ENCODE assay signal across 18 cellular contexts in genomic region chr3:190132376-190132775, GRCh38. TPM values are rescaled to one million over a fixed set of nuclear protein-coding genes. Genes with fewer than 3 reads are reported as not detected.
DNase-seq lines count a peak whose midpoint lies in the region; ATAC-seq and TF ChIP-seq lines count a peak whose summit lies in the region.
"Had no signal": no experiment of that assay in that cellular context is flagged by ENCODE, and none has a peak within 500 bp of the region (broad histone marks: within the 10 kb centered on the region; RNA-seq: fewer than 3 reads in every experiment).

No MANE protein-coding gene starts in this region.

- no peaks in the 10 kb centered on the region for H3K9me3 ChIP-seq in HCT116 (ENCODE audit: control insufficient read depth in 1 of 2, insufficient read depth in 1 of 2, low read depth in 1 of 2, low read length in 2 of 2)
- H3K9me3 ChIP-seq in CD8-positive, alpha-beta memory T cell (ENCODE audit: low read length), result no peaks in the 10 kb centered on the region
- H3K9me3 ChIP-seq: A549, BLaER1 had no signal

- TF ChIP-seq CTCF in HCT116 (IDR thresholded peaks at IDR 0.05 in 2 of 3, conservative IDR thresholded peaks at IDR 0.05 in 1 of 3; ENCODE audit: borderline replicate concordance in 1 of 3, insufficient read depth in 1 of 3, low read depth in 2 of 3, low read length in 2 of 3), result no peak
- TF ChIP-seq CTCF in nephron progenitor cell (IDR thresholded peaks at IDR 0.05), result no peak

- no peak for TF ChIP-seq RAD21 in HCT116 (IDR thresholded peaks at IDR 0.05; ENCODE audit: low read depth)

- POLR2A ChIA-PET in HCT116 (lab: Charles Lee), result no interaction called here
- POLR2A ChIA-PET in naive thymus-derived CD8-positive, alpha-beta T cell (lab: Charles Lee), result no interaction called here
- POLR2A ChIA-PET in CD8-positive, alpha-beta memory T cell (lab: Charles Lee), result no interaction called here

- peaks cover 13% of the 10 kb centered on the region for H3K9me3 Mint-ChIP-seq in nephron progenitor cell
- H3K9me3 Mint-ChIP-seq in naive thymus-derived CD8-positive, alpha-beta T cell, result peaks cover 0 to 4% (median 0%) of the 10 kb centered on the region in 9 donors
- H3K9me3 Mint-ChIP-seq in CD8-positive, alpha-beta memory T cell, result peaks cover 0 to 5% (median 0%) of the 10 kb centered on the region in 5 donors
- H3K9me3 Mint-ChIP-seq: HFFc6 had no signal

- H3K4me1 Mint-ChIP-seq in nephron progenitor cell, result peaks cover 46% of the 10 kb centered on the region
- H3K4me1 Mint-ChIP-seq in naive thymus-derived CD8-positive, alpha-beta T cell, result no peaks in the 10 kb centered on the region
- no peaks in the 10 kb centered on the region for H3K4me1 Mint-ChIP-seq in CD8-positive, alpha-beta memory T cell

- ATAC-seq in HCT116 (no peak), HG03280 (IDR thresholded peaks at IDR 0.05; ENCODE audit: unreplicated experiment) (no peak)
- no peak for ATAC-seq in naive thymus-derived CD8-positive, alpha-beta T cell
- ATAC-seq: A549 had no signal

- intact Hi-C loops in HCT116 (cut with micrococcal nuclease), result no loop called here

- peak overlapping the region; percentile 27 for H2AFZ ChIP-seq in HCT116 (ENCODE audit: low read depth, low read length, poor library complexity, severe bottlenecking)

- H3K36me3 Mint-ChIP-seq in nephron progenitor cell (ENCODE audit: low read depth), result peaks cover 26% of the 10 kb centered on the region
- no peaks in the 10 kb centered on the region for H3K36me3 Mint-ChIP-seq in naive thymus-derived CD8-positive, alpha-beta T cell
- no peaks in the 10 kb centered on the region for H3K36me3 Mint-ChIP-seq in CD8-positive, alpha-beta memory T cell
- H3K36me3 Mint-ChIP-seq: CD4-positive, alpha-beta memory T cell had no signal

- no peak overlapping the region for H3K9ac ChIP-seq in HCT116 (ENCODE audit: low read length)
- H3K9ac ChIP-seq: BLaER1, KMS-11 had no signal

- RAD21 ChIA-PET in HCT116 (lab: Charles Lee; ENCODE audit: low non-redundant PET in 1 of 2, low total read pairs in 2 of 2, uncharacterized antibody in 2 of 2, unreplicated experiment in 2 of 2), result no interaction called here

- peaks cover 2% of the 10 kb centered on the region for H3K27me3 Mint-ChIP-seq in nephron progenitor cell (ENCODE audit: low read depth, poor library complexity)
- H3K27me3 Mint-ChIP-seq in naive thymus-derived CD8-positive, alpha-beta T cell, result peaks cover 19 to 69% (median 29%) of the 10 kb centered on the region in 5 donors
- H3K27me3 Mint-ChIP-seq in CD8-positive, alpha-beta memory T cell, result peaks cover 16 to 41% of the 10 kb centered on the region in 2 donors

- CTCF ChIA-PET in HCT116 (lab: Charles Lee), result no interaction called here
- CTCF ChIA-PET in CD8-positive, alpha-beta memory T cell (lab: Charles Lee), result no interaction called here

- no peaks in the 10 kb centered on the region for H3K27me3 ChIP-seq in HCT116 (ENCODE audit: insufficient read depth, low read length)
- H3K27me3 ChIP-seq in CD8-positive, alpha-beta memory T cell (ENCODE audit: insufficient read depth, low read length, poor library complexity, severe bottlenecking), result peaks cover 4% of the 10 kb centered on the region
- H3K27me3 ChIP-seq: BLaER1 had no signal

- no peak overlapping the region for H3K4me3 ChIP-seq in HCT116 (replicated peaks in 1 of 2; ENCODE audit: low read depth in 1 of 2, low read length in 2 of 2)
- H3K4me3 ChIP-seq in CD8-positive, alpha-beta memory T cell (ENCODE audit: low read length), result no peak overlapping the region
- H3K4me3 ChIP-seq: A549, BLaER1, PC-9 had no signal

- H3K79me2 ChIP-seq in HCT116 (ENCODE audit: insufficient read depth, low read length), result no peaks in the 10 kb centered on the region

- no TSS peak for BruUV-seq in HCT116 (replicated peaks; lab: Mats Ljungman, UMichigan)

- no peak overlapping the region for H3K4me2 ChIP-seq in HCT116 (ENCODE audit: low read length)
- H3K4me2 ChIP-seq: A549, BLaER1, KMS-11, PC-9 had no signal

- no peaks in the 10 kb centered on the region for H4K20me1 ChIP-seq in HCT116 (ENCODE audit: insufficient read depth)
- H4K20me1 ChIP-seq: BLaER1 had no signal

- no peak for TF ChIP-seq POLR2A in HCT116 (IDR thresholded peaks at IDR 0.05; ENCODE audit: borderline replicate concordance, extremely low read depth, insufficient read depth, insufficient read length)

- DNase-seq in GM03348 (ENCODE audit: low spot score) (peak; percentile 22), HCT116 (ENCODE audit: low read depth, low spot score) (no peak), fibroblast of gingiva (ENCODE audit: low read depth) (peak; percentile 32), nephron progenitor cell (no peak)
- DNase-seq in naive thymus-derived CD8-positive, alpha-beta T cell, result no peak
- no peak for DNase-seq in CD8-positive, alpha-beta memory T cell
- DNase-seq: Calu3; CD4-positive, alpha-beta memory T cell; HFFc6; NCI-H1417 treated with DMSO at 0.1 percent for 48 hours; NCI-H187 treated with DMSO at 0.1 percent for 48 hours; NCI-H526; PC-9 had no signal

- H3K4me1 ChIP-seq in HCT116 (ENCODE audit: control insufficient read depth in 1 of 2, insufficient read depth in 2 of 2, low read length in 2 of 2), result peaks cover 2 to 5% of the 10 kb centered on the region in 2 experiments; a peak in 2 of 4 replicates
- H3K4me1 ChIP-seq in CD8-positive, alpha-beta memory T cell (ENCODE audit: insufficient read depth, low read length), result no peaks in the 10 kb centered on the region

- H3K27ac ChIP-seq in HCT116 (ENCODE audit: low read depth, low read length), result no peak overlapping the region
- H3K27ac ChIP-seq in CD8-positive, alpha-beta memory T cell (ENCODE audit: low read depth, low read length), result no peak overlapping the region
- H3K27ac ChIP-seq: A549, BLaER1, KMS-11, PC-9, RWPE1 had no signal

- peak overlapping the region; percentile 51 for H3K27ac Mint-ChIP-seq in nephron progenitor cell
- no peak overlapping the region for H3K27ac Mint-ChIP-seq in naive thymus-derived CD8-positive, alpha-beta T cell
- H3K27ac Mint-ChIP-seq in CD8-positive, alpha-beta memory T cell, result no peak overlapping the region
- H3K27ac Mint-ChIP-seq: CD4-positive, alpha-beta memory T cell; HFFc6 had no signal

- no peak overlapping the region for H3K4me3 Mint-ChIP-seq in nephron progenitor cell
- no peak overlapping the region for H3K4me3 Mint-ChIP-seq in naive thymus-derived CD8-positive, alpha-beta T cell
- no peak overlapping the region for H3K4me3 Mint-ChIP-seq in CD8-positive, alpha-beta memory T cell
- H3K4me3 Mint-ChIP-seq: CD4-positive, alpha-beta memory T cell; HFFc6 had no signal

- H3K9me2 ChIP-seq in HCT116 (ENCODE audit: insufficient read depth), result no peaks in the 10 kb centered on the region; the same call in 1 of the 2 replicates

- no peaks in the 10 kb centered on the region for H3K36me3 ChIP-seq in HCT116 (ENCODE audit: control insufficient read depth in 1 of 2, insufficient read depth in 2 of 2, low read length in 2 of 2)
- no peaks in the 10 kb centered on the region for H3K36me3 ChIP-seq in CD8-positive, alpha-beta memory T cell (ENCODE audit: insufficient read depth, low read length)
- H3K36me3 ChIP-seq: BLaER1 had no signal

TF ChIP-seq in HCT116, 20 proteins besides CTCF, POLR2A, EP300 and RAD21 (continues in another document):
- no peak for TF ChIP-seq POLR2AphosphoS5 (IDR thresholded peaks at IDR 0.05; ENCODE audit: low read depth, low read length)
- no peak for TF ChIP-seq JUND (IDR thresholded peaks at IDR 0.05)
- TF ChIP-seq, protein P1, sequence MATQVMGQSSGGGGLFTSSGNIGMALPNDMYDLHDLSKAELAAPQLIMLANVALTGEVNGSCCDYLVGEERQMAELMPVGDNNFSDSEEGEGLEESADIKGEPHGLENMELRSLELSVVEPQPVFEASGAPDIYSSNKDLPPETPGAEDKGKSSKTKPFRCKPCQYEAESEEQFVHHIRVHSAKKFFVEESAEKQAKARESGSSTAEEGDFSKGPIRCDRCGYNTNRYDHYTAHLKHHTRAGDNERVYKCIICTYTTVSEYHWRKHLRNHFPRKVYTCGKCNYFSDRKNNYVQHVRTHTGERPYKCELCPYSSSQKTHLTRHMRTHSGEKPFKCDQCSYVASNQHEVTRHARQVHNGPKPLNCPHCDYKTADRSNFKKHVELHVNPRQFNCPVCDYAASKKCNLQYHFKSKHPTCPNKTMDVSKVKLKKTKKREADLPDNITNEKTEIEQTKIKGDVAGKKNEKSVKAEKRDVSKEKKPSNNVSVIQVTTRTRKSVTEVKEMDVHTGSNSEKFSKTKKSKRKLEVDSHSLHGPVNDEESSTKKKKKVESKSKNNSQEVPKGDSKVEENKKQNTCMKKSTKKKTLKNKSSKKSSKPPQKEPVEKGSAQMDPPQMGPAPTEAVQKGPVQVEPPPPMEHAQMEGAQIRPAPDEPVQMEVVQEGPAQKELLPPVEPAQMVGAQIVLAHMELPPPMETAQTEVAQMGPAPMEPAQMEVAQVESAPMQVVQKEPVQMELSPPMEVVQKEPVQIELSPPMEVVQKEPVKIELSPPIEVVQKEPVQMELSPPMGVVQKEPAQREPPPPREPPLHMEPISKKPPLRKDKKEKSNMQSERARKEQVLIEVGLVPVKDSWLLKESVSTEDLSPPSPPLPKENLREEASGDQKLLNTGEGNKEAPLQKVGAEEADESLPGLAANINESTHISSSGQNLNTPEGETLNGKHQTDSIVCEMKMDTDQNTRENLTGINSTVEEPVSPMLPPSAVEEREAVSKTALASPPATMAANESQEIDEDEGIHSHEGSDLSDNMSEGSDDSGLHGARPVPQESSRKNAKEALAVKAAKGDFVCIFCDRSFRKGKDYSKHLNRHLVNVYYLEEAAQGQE (IDR thresholded peaks at IDR 0.05; ENCODE audit: low read depth), result no peak
- TF ChIP-seq SRF (IDR thresholded peaks at IDR 0.05; ENCODE audit: low read depth), result no peak
- no peak for TF ChIP-seq ATF3 (IDR thresholded peaks at IDR 0.05)
- no peak for TF ChIP-seq CEBPB (IDR thresholded peaks at IDR 0.05; ENCODE audit: low read depth)
- no peak for TF ChIP-seq CBX3 (IDR thresholded peaks at IDR 0.05; ENCODE audit: low read depth)
- TF ChIP-seq EZH2phosphoT487 (IDR thresholded peaks at IDR 0.05; ENCODE audit: borderline replicate concordance), result no peak
- no peak for TF ChIP-seq ELF1 (IDR thresholded peaks at IDR 0.05; ENCODE audit: borderline replicate concordance, low read depth)
- no peak for TF ChIP-seq SP1 (IDR thresholded peaks at IDR 0.05; ENCODE audit: low read depth)
- TF ChIP-seq EGR1 (IDR thresholded peaks at IDR 0.05; ENCODE audit: low read depth), result no peak
- no peak for TF ChIP-seq YY1 (IDR thresholded peaks at IDR 0.05; ENCODE audit: extremely low read depth, insufficient replicate concordance, low read depth, low read length)
- TF ChIP-seq EZH2 (IDR thresholded peaks at IDR 0.05), result no peak

RNA-seq across cellular contexts. Expression of gene P3H2, which starts 11.7 kb away (rescaled TPM):
- total RNA-seq in HCT116 (2021; ENCODE audit: unreplicated experiment), result 0.76 TPM
- 0.17 and 0.18 TPM in 2 replicates for polyA plus RNA-seq in HCT116 (2012)
- total RNA-seq in naive thymus-derived CD8-positive, alpha-beta T cell, result not detected
- not detected for polyA plus RNA-seq in naive thymus-derived CD8-positive, alpha-beta T cell
- not detected for total RNA-seq in CD8-positive, alpha-beta memory T cell
- not detected for polyA plus RNA-seq in CD8-positive, alpha-beta memory T cell
- total RNA-seq: CD4-positive, alpha-beta memory T cell had no signal
- polyA plus RNA-seq: CD4-positive, alpha-beta memory T cell had no signal

Comparison
In these comparisons a context has a peak if more than half of its experiments do, and no peak if none do; other contexts are left out.
1. DNase-seq: peak in GM03348 (single experiment) and fibroblast of gingiva (single experiment); none in HCT116 (single experiment), nephron progenitor cell (single experiment), naive thymus-derived CD8-positive, alpha-beta T cell (0 of 10) and CD8-positive, alpha-beta memory T cell (0 of 5).